In the genomic region with DNA sequence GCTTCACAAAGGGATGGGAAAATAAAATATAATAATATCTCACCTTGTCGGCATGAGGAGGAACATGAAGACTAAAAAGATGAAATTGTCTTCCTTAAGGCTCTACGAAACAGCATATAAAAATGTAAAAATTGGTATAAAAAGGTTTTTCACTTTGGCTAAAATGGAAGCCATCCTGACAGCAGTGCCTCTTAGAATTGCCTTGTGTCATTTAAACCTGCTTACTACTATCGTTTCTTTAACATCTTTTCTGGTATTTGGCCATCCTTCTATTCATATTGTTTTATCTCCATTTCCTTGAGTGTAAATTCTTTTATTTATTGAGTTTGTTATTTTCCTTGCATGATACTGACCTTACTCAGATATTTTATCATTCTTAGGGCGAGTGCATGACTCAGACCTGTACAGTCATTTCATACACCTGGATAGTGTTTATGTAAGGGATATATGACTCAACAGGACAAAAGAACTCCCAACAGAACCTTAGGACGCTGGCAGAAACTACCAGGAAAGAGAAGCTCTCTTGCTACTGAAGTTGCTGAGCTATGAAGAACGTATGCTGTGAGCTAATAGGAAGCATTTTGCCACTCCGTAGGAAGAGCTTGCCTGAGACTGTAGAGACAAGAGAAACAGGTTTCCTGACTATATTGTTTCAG, we compare ENCODE assay signal across 10 cellular contexts. TPM values are rescaled to one million over a fixed set of nuclear protein-coding genes. Genes with fewer than 3 reads are reported as not detected.
DNase-seq lines count a peak whose midpoint lies in the region; ATAC-seq and TF ChIP-seq lines count a peak whose summit lies in the region.
"Had no signal": no experiment of that assay in that cellular context is flagged by ENCODE, and none has a peak within 500 bp of the region (broad histone marks: within the 10 kb centered on the region; RNA-seq: fewer than 3 reads in every experiment).

No MANE protein-coding gene starts in this region.

- H3K4me2 ChIP-seq in parathyroid adenoma (ENCODE audit: low read length) = no peak overlapping the region

- ATAC-seq in esophagus mucosa (peak; percentile 97), HG02763 (IDR thresholded peaks at IDR 0.05; ENCODE audit: unreplicated experiment) (no peak), HG02678 (IDR thresholded peaks at IDR 0.05; ENCODE audit: unreplicated experiment) (no peak), HG03442 (IDR thresholded peaks at IDR 0.05; ENCODE audit: unreplicated experiment) (no peak)

- peak overlapping the region; percentile 28 for H2AFZ ChIP-seq in parathyroid adenoma

- H3K4me1 ChIP-seq in Peyer's patch = peaks cover 0 to 2% (median 0%) of the 10 kb centered on the region in 4 donors
- peaks cover 3% of the 10 kb centered on the region for H3K4me1 ChIP-seq in parathyroid adenoma

- H3K36me3 ChIP-seq in Peyer's patch (no peaks in the 10 kb centered on the region), parathyroid adenoma (ENCODE audit: control insufficient read depth, insufficient read depth, low read length) (no peaks in the 10 kb centered on the region)
- H3K36me3 ChIP-seq: neutrophil had no signal

- H3K9me3 ChIP-seq in Peyer's patch = no peaks in the 10 kb centered on the region
- H3K9me3 ChIP-seq in parathyroid adenoma (ENCODE audit: control insufficient read depth, low read length) = no peaks in the 10 kb centered on the region
- H3K9me3 ChIP-seq: neutrophil had no signal

- TF ChIP-seq POLR2A in Peyer's patch (IDR thresholded peaks at IDR 0.05) = peak; percentile 60 to 84

- DNase-seq in ELR (ENCODE audit: low read depth) = peak; percentile 97
- peak in 1 of 3 donors; percentile 64 for DNase-seq in Peyer's patch
- DNase-seq in NK-92 treated with Interleukin-12 subunit alpha and Interleukin-12 subunit beta, amount 100 ng/mL, for 24 hours (lab: John Stamatoyannopoulos, UW) = no peak
- DNase-seq: activated gamma-delta T cell treated with Interleukin-2 at 50 U/mL for 16 hours had no signal

- H3K27ac ChIP-seq in Peyer's patch (peak overlapping the region in 3 of 4 donors; percentile 60 to 84 (median 83)), parathyroid adenoma (no peak overlapping the region)
- H3K27ac ChIP-seq: neutrophil had no signal

- H3K4me3 ChIP-seq in Peyer's patch (no peak overlapping the region), parathyroid adenoma (ENCODE audit: low read depth, low read length) (no peak overlapping the region)

- H3K79me2 ChIP-seq in parathyroid adenoma = no peaks in the 10 kb centered on the region

- H3K9ac ChIP-seq in parathyroid adenoma = no peak overlapping the region

- TF ChIP-seq CTCF in Peyer's patch (IDR thresholded peaks at IDR 0.05) = no peak
- no peak for TF ChIP-seq CTCF in parathyroid adenoma (IDR thresholded peaks at IDR 0.05)

- H3K27me3 ChIP-seq in Peyer's patch = no peaks in the 10 kb centered on the region
- no peaks in the 10 kb centered on the region for H3K27me3 ChIP-seq in parathyroid adenoma (ENCODE audit: control insufficient read depth, insufficient read depth, low read length)
- H3K27me3 ChIP-seq: neutrophil had no signal

RNA-seq across cellular contexts. Expression of a gene that starts 5.8 kb away (rescaled TPM):
- total RNA-seq in Peyer's patch (10 to 100 TPM; 17.9 to 25.2 (median 19.9) TPM), esophagus mucosa (17.8 TPM)
